In genomic region chr17:11608396-11608795, GRCh38 we compare ENCODE assay signal across 12 cellular contexts. TPM values are rescaled to one million over a fixed set of nuclear protein-coding genes. Genes with fewer than 3 reads are reported as not detected.
DNase-seq lines count a peak whose midpoint lies in the region; ATAC-seq, FAIRE-seq and TF ChIP-seq lines count a peak whose summit lies in the region.
"Had no signal": no experiment of that assay in that cellular context is flagged by ENCODE, and none has a peak within 500 bp of the region (broad histone marks: within the 10 kb centered on the region; RNA-seq: fewer than 3 reads in every experiment).

No MANE protein-coding gene starts in this region.

- peaks cover 9% of the 10 kb centered on the region for H3K4me1 Mint-ChIP-seq in progenitor cell of endocrine pancreas (ENCODE audit: low read depth)
- H3K4me1 Mint-ChIP-seq in stimulated activated naive CD8-positive, alpha-beta T cell treated with anti-CD3 and anti-CD28 coated beads, Interleukin-15, amount 100 ng/mL, for 72 hours, result no peaks in the 10 kb centered on the region

- peaks cover 5% of the 10 kb centered on the region for H3K27me3 Mint-ChIP-seq in progenitor cell of endocrine pancreas
- peaks cover 18% of the 10 kb centered on the region for H3K27me3 Mint-ChIP-seq in stimulated activated naive CD8-positive, alpha-beta T cell treated with anti-CD3 and anti-CD28 coated beads, Interleukin-15, amount 100 ng/mL, for 72 hours

- peak overlapping the region; percentile 35 for H3K4me2 ChIP-seq in hepatocyte

- H4K20me1 ChIP-seq in hepatocyte (ENCODE audit: insufficient read depth, poor library complexity, severe bottlenecking), result no peaks in the 10 kb centered on the region

- no peak for FAIRE-seq in H54 (lab: Jason Lieb, UNC)

- H3K27ac ChIP-seq in Peyer's patch, result peak overlapping the region in 1 of 4 donors; percentile 27
- peak overlapping the region; percentile 51 for H3K27ac ChIP-seq in hepatocyte
- H3K27ac ChIP-seq: foreskin keratinocyte had no signal

- 9% methylated on average over 6 of the region's 6 CpGs for WGBS in hepatocyte (ENCODE audit: low lambda C conversion rate, missing lambda C conversion rate)

- peak overlapping the region; percentile 6 for H3K27ac Mint-ChIP-seq in progenitor cell of endocrine pancreas
- no peak overlapping the region for H3K27ac Mint-ChIP-seq in stimulated activated naive CD8-positive, alpha-beta T cell treated with anti-CD3 and anti-CD28 coated beads, Interleukin-15, amount 100 ng/mL, for 72 hours
- H3K27ac Mint-ChIP-seq: CD4-positive, alpha-beta T cell had no signal

- TF ChIP-seq CTCF in Peyer's patch (IDR thresholded peaks at IDR 0.05) (no peak), hepatocyte (IDR thresholded peaks at IDR 0.05; ENCODE audit: poor library complexity) (no peak), progenitor cell of endocrine pancreas (IDR thresholded peaks at IDR 0.05; ENCODE audit: unreplicated experiment) (no peak)

- H3K36me3 Mint-ChIP-seq in progenitor cell of endocrine pancreas (ENCODE audit: insufficient read depth), result no peaks in the 10 kb centered on the region

- H3K4me1 ChIP-seq in Peyer's patch (peaks cover 0 to 6% (median 2%) of the 10 kb centered on the region in 4 donors), hepatocyte (ENCODE audit: insufficient read depth) (peaks cover 17% of the 10 kb centered on the region)
- H3K4me1 ChIP-seq: foreskin keratinocyte had no signal

- no peaks in the 10 kb centered on the region for H3K9me2 ChIP-seq in hepatocyte (replicated peaks; ENCODE audit: insufficient read depth)

- H2AFZ ChIP-seq in hepatocyte, result peak overlapping the region; percentile 9

- no peak for ATAC-seq in stimulated activated naive CD8-positive, alpha-beta T cell treated with anti-CD3 and anti-CD28 coated beads, Interleukin-15, amount 100 ng/mL, for 72 hours
- ATAC-seq: foreskin keratinocyte had no signal

- no peaks in the 10 kb centered on the region for H3K27me3 ChIP-seq in Peyer's patch
- H3K27me3 ChIP-seq in hepatocyte, result no peaks in the 10 kb centered on the region
- H3K27me3 ChIP-seq: foreskin keratinocyte had no signal

- no peaks in the 10 kb centered on the region for H3K36me3 ChIP-seq in Peyer's patch
- H3K36me3 ChIP-seq in hepatocyte (replicated peaks; ENCODE audit: insufficient read depth, low read depth), result no peaks in the 10 kb centered on the region

- H3K9me3 ChIP-seq in Peyer's patch (no peaks in the 10 kb centered on the region), hepatocyte (ENCODE audit: low read depth) (no peaks in the 10 kb centered on the region)

- no peak overlapping the region for H3K4me3 ChIP-seq in Peyer's patch
- H3K4me3 ChIP-seq in hepatocyte, result no peak overlapping the region

- peak; percentile 75 for DNase-seq in DMS 273 treated with DMSO at 0.1 percent for 48 hours (lab: John Stamatoyannopoulos, UW)
- DNase-seq in Peyer's patch, result peak; percentile 17 to 64 (median 51)
- DNase-seq in hepatocyte (ENCODE audit: low spot score), result peak; percentile 90
- no peak for DNase-seq in progenitor cell of endocrine pancreas (ENCODE audit: low spot score, unreplicated experiment)
- DNase-seq in erythroblast (lab: John Stamatoyannopoulos, UW), result no peak
- no peak for DNase-seq in H54 (ENCODE audit: insufficient read length, low spot score)
- no peak for DNase-seq in stimulated activated naive CD8-positive, alpha-beta T cell treated with anti-CD3 and anti-CD28 coated beads, Interleukin-15, amount 100 ng/mL, for 72 hours
- no peak for DNase-seq in occipital lobe (lab: John Stamatoyannopoulos, UW)
- DNase-seq: CD4-positive, alpha-beta T cell; foreskin keratinocyte; Karpas-422; stimulated activated CD4-positive, alpha-beta T cell treated with anti-CD3 and anti-CD28 coated beads, Interleukin-4, amount 100 ng/mL, for 24 hours had no signal

- no peaks in the 10 kb centered on the region for H3K79me2 ChIP-seq in hepatocyte

- TF ChIP-seq POLR2A in Peyer's patch (IDR thresholded peaks at IDR 0.05) (no peak), erythroblast (IDR thresholded peaks at IDR 0.05; ENCODE audit: low read length) (no peak), H54 (IDR thresholded peaks at IDR 0.05; ENCODE audit: low read depth, low read length) (no peak)

- H3K9me3 Mint-ChIP-seq in progenitor cell of endocrine pancreas (ENCODE audit: low read depth), result no peaks in the 10 kb centered on the region
- no peaks in the 10 kb centered on the region for H3K9me3 Mint-ChIP-seq in stimulated activated naive CD8-positive, alpha-beta T cell treated with anti-CD3 and anti-CD28 coated beads, Interleukin-15, amount 100 ng/mL, for 72 hours

- peak overlapping the region; percentile 5 for H3K4me3 Mint-ChIP-seq in progenitor cell of endocrine pancreas (ENCODE audit: low read depth)
- H3K4me3 Mint-ChIP-seq in stimulated activated naive CD8-positive, alpha-beta T cell treated with anti-CD3 and anti-CD28 coated beads, Interleukin-15, amount 100 ng/mL, for 72 hours, result no peak overlapping the region
- H3K4me3 Mint-ChIP-seq: CD4-positive, alpha-beta T cell had no signal

RNA-seq across cellular contexts. Expression of gene DNAH9, which starts 10.1 kb away (rescaled TPM):
- under 1 TPM in 2 of 4 donors, not detected in 2; 0.13 to 0.19 TPM for total RNA-seq in Peyer's patch
- total RNA-seq in hepatocyte, result 1.2 and 3.8 TPM in 2 replicates
- 1.6 and 2.7 TPM in 2 replicates for polyA plus RNA-seq in hepatocyte
- total RNA-seq in progenitor cell of endocrine pancreas, result 1.5 and 2.3 TPM in 2 replicates
- total RNA-seq in occipital lobe, result 2.3 TPM
- total RNA-seq: CD4-positive, alpha-beta T cell had no signal

Comparison
In these comparisons a context has a peak if more than half of its experiments do, and no peak if none do; other contexts are left out.
1. DNase-seq: peak in DMS 273 treated with DMSO at 0.1 percent for 48 hours (single experiment), Peyer's patch (3 of 3) and hepatocyte (single experiment); none in progenitor cell of endocrine pancreas (single experiment), erythroblast (0 of 2), H54 (single experiment), stimulated activated naive CD8-positive, alpha-beta T cell treated with anti-CD3 and anti-CD28 coated beads, Interleukin-15, amount 100 ng/mL, for 72 hours (0 of 2) and occipital lobe (single experiment).